8 cellular contexts compared by ENCODE assay signal in the genomic region with DNA sequence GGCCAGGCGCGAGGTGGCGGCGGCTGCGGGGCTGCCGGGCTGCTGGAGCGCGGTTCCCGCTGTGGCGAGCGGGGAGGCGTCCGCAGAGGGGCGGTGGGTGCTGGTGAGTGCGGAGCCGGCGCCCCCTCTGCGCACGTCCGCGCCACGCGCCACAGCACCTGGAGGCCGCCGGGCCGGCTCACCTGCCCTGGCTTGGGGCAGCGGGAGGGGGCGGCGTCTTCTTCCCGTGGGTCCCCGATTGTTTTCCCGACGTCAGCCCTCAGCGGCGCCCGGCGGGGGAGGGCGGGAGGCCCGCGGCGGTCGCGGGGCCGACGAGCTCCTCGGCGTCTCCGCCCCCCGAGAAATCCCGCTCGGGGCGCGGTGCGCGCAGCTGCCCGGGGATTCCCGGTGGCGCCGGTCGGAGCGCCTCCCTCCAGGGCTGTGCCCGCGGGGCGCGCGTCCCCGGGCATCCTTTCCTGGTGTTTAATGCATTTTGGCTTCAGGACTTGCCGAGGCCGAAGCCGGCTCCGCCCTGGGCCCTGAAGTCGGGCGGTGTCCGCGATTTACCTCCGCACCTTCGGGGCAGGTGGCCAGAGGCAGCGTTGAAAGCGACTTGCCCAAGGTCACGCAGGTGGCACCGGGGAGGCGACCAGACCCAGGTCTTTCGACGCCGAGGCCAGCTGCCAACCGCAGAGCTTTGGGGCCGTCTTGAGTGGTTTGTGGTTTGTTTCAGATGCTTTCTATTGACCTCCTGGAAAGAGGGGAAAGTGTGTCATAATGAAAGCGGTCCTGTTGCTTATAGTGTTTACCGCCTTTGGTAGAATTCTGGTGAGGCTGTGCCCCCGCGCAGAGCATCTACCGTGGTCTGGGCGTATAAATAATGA. TPM values are rescaled to one million over a fixed set of nuclear protein-coding genes. Genes with fewer than 3 reads are reported as not detected.
A peak's percentile ranks its signal among the peaks of the same experiment; 100 is the strongest.
DNase-seq lines count a peak whose midpoint lies in the region; ATAC-seq and TF ChIP-seq lines count a peak whose summit lies in the region.

No MANE protein-coding gene starts in this region.

- H3K27ac ChIP-seq in GM23248 = peak overlapping the region; percentile 61
- peak overlapping the region; percentile 90 for H3K27ac ChIP-seq in mammary epithelial cell (ENCODE audit: insufficient read depth, low read depth, low read length)

- in situ Hi-C loops in GM23248 (cut with MboI) (no loop called here), mammary epithelial cell (cut with MboI; ENCODE audit: low sequenced_read_pairs in 2 of 2) (no loop called here)

- H3K4me1 Mint-ChIP-seq in activated B cell treated with CpG ODN at 0.5 μM for 24 hours = peaks cover 35% of the 10 kb centered on the region

- 2% methylated on average over 62 to 83 of the region's 93 CpGs for WGBS in GM23248 (ENCODE audit: low coverage in 1 of 2, low lambda C conversion rate in 2 of 2, missing lambda C conversion rate in 2 of 2), 2 experiments
- under 1% methylated on average over 22 of the region's 93 CpGs for WGBS in mammary epithelial cell (ENCODE audit: low coverage, missing lambda C conversion rate)

- intact Hi-C loops in activated B cell treated with CpG ODN at 0.5 μM for 24 hours (cut with micrococcal nuclease) = loop anchor here (1.0 to 10.0 kb wide), 14 partner anchors 16 to 1520 kb away; a partner anchor contains a TSS
- intact Hi-C loops in mammary epithelial cell (cut with micrococcal nuclease) = loop anchor here (1.0 kb wide), 2 partner anchors 33 to 45 kb away; no protein-coding TSS in a partner anchor

- no peaks in the 10 kb centered on the region for H4K20me1 ChIP-seq in GM23248 (ENCODE audit: insufficient read depth)
- H4K20me1 ChIP-seq in mammary epithelial cell (ENCODE audit: insufficient read depth, low read length) = no peaks in the 10 kb centered on the region

- ATAC-seq in activated B cell treated with CpG ODN at 0.5 μM for 24 hours (ENCODE audit: low read depth) = peak; percentile 41

- H3K9me3 Mint-ChIP-seq in activated B cell treated with CpG ODN at 0.5 μM for 24 hours = peaks cover 2% of the 10 kb centered on the region

- dilution Hi-C loops in mammary epithelial cell (cut with HindIII; ENCODE audit: low sequenced_read_pairs) = no loop called here

- H3K27me3 ChIP-seq in GM23248 (replicated peaks; ENCODE audit: insufficient read depth) (no peaks in the 10 kb centered on the region), mammary epithelial cell (ENCODE audit: insufficient read depth, low read length) (no peaks in the 10 kb centered on the region)

- peak overlapping the region; percentile 95 for H3K27ac Mint-ChIP-seq in activated B cell treated with CpG ODN at 0.5 μM for 24 hours

- POLR2A ChIA-PET in activated B cell treated with CpG ODN at 0.5 μM for 24 hours (lab: Charles Lee) = interaction anchor here (0.6 to 1.9 kb wide), 10 partner anchors 12 to 779 kb away, joined by 3 to 8 read pairs (median 3); a partner anchor contains a TSS

- H3K27me3 Mint-ChIP-seq in activated B cell treated with CpG ODN at 0.5 μM for 24 hours = peaks cover 19% of the 10 kb centered on the region

- H3K4me3 ChIP-seq in GM23248 = peak overlapping the region; percentile 88
- H3K4me3 ChIP-seq in mammary epithelial cell (replicated peaks in 1 of 3; ENCODE audit: insufficient read depth in 1 of 3, low read depth in 2 of 3, low read length in 3 of 3) = peak overlapping the region; percentile 81 to 98 (median 97)

- TF ChIP-seq CTCF in activated B cell treated with CpG ODN at 0.5 μM for 24 hours (IDR thresholded peaks at IDR 0.05) = no peak
- TF ChIP-seq CTCF in mammary epithelial cell (conservative IDR thresholded peaks at IDR 0.05 in 1 of 2, IDR thresholded peaks at IDR 0.05 in 1 of 2; ENCODE audit: extremely low read depth in 1 of 2, insufficient read depth in 1 of 2, low read depth in 1 of 2, low read length in 2 of 2) = no peak

- H3K4me1 ChIP-seq in GM23248 (ENCODE audit: insufficient read depth) (peaks cover 17% of the 10 kb centered on the region), mammary epithelial cell (ENCODE audit: insufficient read depth, low read length) (peaks cover 16% of the 10 kb centered on the region)

- CTCF ChIA-PET in activated B cell treated with CpG ODN at 0.5 μM for 24 hours (lab: Charles Lee) (interaction anchor here (1.0 to 1.8 kb wide), 4 partner anchors 20 to 61 kb away, joined by 3 read pairs; no protein-coding TSS in a partner anchor), mammary epithelial cell (lab: Charles Lee; ENCODE audit: low non-redundant PET) (interaction anchor here (0.5 to 0.6 kb wide), 2 partner anchors 60 to 80 kb away, joined by 3 read pairs; no protein-coding TSS in a partner anchor)

- peaks cover 8% of the 10 kb centered on the region for H3K36me3 Mint-ChIP-seq in activated B cell treated with CpG ODN at 0.5 μM for 24 hours (ENCODE audit: low read depth)

- H3K79me2 ChIP-seq in GM23248 (ENCODE audit: insufficient read depth) (peaks cover 49% of the 10 kb centered on the region), mammary epithelial cell (ENCODE audit: insufficient read depth, low read length) (peaks cover 41% of the 10 kb centered on the region)

- H3K9ac ChIP-seq in GM23248 (peak overlapping the region; percentile 82), mammary epithelial cell (ENCODE audit: insufficient read depth, low read length) (peak overlapping the region; percentile 97)

- H3K9me2 ChIP-seq in GM23248 (ENCODE audit: insufficient read depth) = no peaks in the 10 kb centered on the region

- DNase-seq in GM03348 (ENCODE audit: low spot score) (peak; percentile 82), GM23248 (peak; percentile 77), LHCN-M2 (ENCODE audit: low read depth) (peak; percentile 48), activated B cell treated with CpG ODN at 0.5 μM for 24 hours (peak; percentile 78), mammary epithelial cell (peak; percentile 77), islet precursor cell (peak; percentile 71), NCI-H187 treated with DMSO at 0.1 percent for 48 hours (lab: John Stamatoyannopoulos, UW) (no peak)
- DNase-seq in stimulated activated CD4-positive, alpha-beta T cell treated with anti-CD3 and anti-CD28 coated beads, Interleukin-12 subunit alpha, Interleukin-12 subunit beta, amount 100 ng/mL, for 24 hours (ENCODE audit: low read depth in 2 of 2) = peak; percentile 40 to 58

- no peaks in the 10 kb centered on the region for H3K9me3 ChIP-seq in GM23248 (ENCODE audit: low read depth)
- H3K9me3 ChIP-seq in mammary epithelial cell (replicated peaks; ENCODE audit: insufficient read depth, low read length) = no peaks in the 10 kb centered on the region

- peak overlapping the region; percentile 93 for H3K4me3 Mint-ChIP-seq in activated B cell treated with CpG ODN at 0.5 μM for 24 hours

- BruUV-seq in mammary epithelial cell (replicated peaks; lab: Mats Ljungman, UMichigan) = no TSS peak

- peaks cover 6% of the 10 kb centered on the region; the same call in 1 of the 2 replicates for H3F3A ChIP-seq in GM23248 (ENCODE audit: insufficient read depth)

- H3K4me2 ChIP-seq in GM23248 (ENCODE audit: unreplicated experiment) (peak overlapping the region; percentile 83), mammary epithelial cell (ENCODE audit: insufficient read depth, low read depth, low read length) (peak overlapping the region; percentile 94)

- H2AFZ ChIP-seq in GM23248 (peak overlapping the region; percentile 86), mammary epithelial cell (ENCODE audit: low read depth, low read length) (peak overlapping the region; percentile 89)

- H3K36me3 ChIP-seq in GM23248 (ENCODE audit: low read depth) = no peaks in the 10 kb centered on the region
- H3K36me3 ChIP-seq in mammary epithelial cell (ENCODE audit: insufficient read depth, low read length) = no peaks in the 10 kb centered on the region

RNA-seq across cellular contexts. Expression of a gene that starts 0.6 kb away (rescaled TPM):
- 28.7 and 31.4 TPM in 2 replicates for total RNA-seq in GM23248 (2014; rRNA removed; shearing (Covaris generic))
- polyA plus RNA-seq in GM23248 (2016; fragmentation: Nextera tagmentation; extraction: Ambion mirVana) = 39.0 and 41.0 TPM in 2 replicates
- total RNA-seq in LHCN-M2 (2014; rRNA removed) = 10.1 and 17.3 TPM in 2 replicates
- polyA plus RNA-seq in LHCN-M2 (2012) = 5.7 TPM
- total RNA-seq in activated B cell treated with CpG ODN at 0.5 μM for 24 hours = 11.8 and 12.8 TPM in 2 replicates
- 10 to 100 TPM; 52.4 to 56.5 TPM for total RNA-seq in mammary epithelial cell
- polyA plus RNA-seq in mammary epithelial cell = 42.5 TPM
- polyA minus RNA-seq in mammary epithelial cell = 20.1 TPM
